Comparison of ENCODE assay signal across 22 cellular contexts in genomic region chr19:2547721-2548120, GRCh38.
DNase-seq lines count a peak whose midpoint lies in the region; ATAC-seq and TF ChIP-seq lines count a peak whose summit lies in the region.
"Had no signal": no experiment of that assay in that cellular context is flagged by ENCODE, and none has a peak within 500 bp of the region (broad histone marks: within the 10 kb centered on the region; RNA-seq: fewer than 3 reads in every experiment).

No MANE protein-coding gene starts in this region.

- peak overlapping the region; percentile 84; the same call in 1 of the 2 replicates for H3K4me2 ChIP-seq in BLaER1

- H3K4me3 ChIP-seq in BLaER1 (no peak overlapping the region), gastrocnemius medialis (no peak overlapping the region)
- H3K4me3 ChIP-seq: hepatocyte, mucosa of descending colon, Peyer's patch had no signal

- CTCF ChIA-PET in activated CD8-positive, alpha-beta T cell treated with anti-CD3 and anti-CD28 coated beads, Interleukin-2, amount 10 ng/mL, durations not matched to agents 7 days and 5 days (lab: Charles Lee), result no interaction called here

- H3K9me3 ChIP-seq in BLaER1 (no peaks in the 10 kb centered on the region), gastrocnemius medialis (no peaks in the 10 kb centered on the region)
- H3K9me3 ChIP-seq: mucosa of descending colon, Peyer's patch had no signal

- in situ Hi-C loops in gastrocnemius medialis (cut with MboI; ENCODE audit: low sequenced_read_pairs in 4 of 4), result loop anchor here in 1 of 4 donors (10.0 kb wide), 1 partner anchor 73 kb away; the partner anchor contains the start of gene GADD45B

- intact Hi-C loops in gastrocnemius medialis (cut with DNase I; ENCODE audit: low total_unique reads), result no loop called here

- peaks cover 94% of the 10 kb centered on the region for H4K20me1 ChIP-seq in BLaER1

- no peaks in the 10 kb centered on the region for H3K9me3 Mint-ChIP-seq in activated CD8-positive, alpha-beta T cell treated with anti-CD3 and anti-CD28 coated beads, Interleukin-2, amount 10 ng/mL, durations not matched to agents 7 days and 5 days (ENCODE audit: insufficient read depth)
- H3K9me3 Mint-ChIP-seq: activated naive CD4-positive, alpha-beta T cell treated with anti-CD3 and anti-CD28 coated beads, Interleukin-2, amount 50 U/mL, for 24 hours; CD4-positive, alpha-beta T cell had no signal

- H3K27ac Mint-ChIP-seq in activated CD8-positive, alpha-beta T cell treated with anti-CD3 and anti-CD28 coated beads, Interleukin-2, amount 10 ng/mL, durations not matched to agents 7 days and 5 days, result no peak overlapping the region
- H3K27ac Mint-ChIP-seq: activated naive CD4-positive, alpha-beta T cell treated with anti-CD3 and anti-CD28 coated beads, Interleukin-2, amount 50 U/mL, for 24 hours; CD4-positive, alpha-beta T cell had no signal

- no peak for TF ChIP-seq CTCF in gastrocnemius medialis (IDR thresholded peaks at IDR 0.05 in 4 of 5, conservative IDR thresholded peaks at IDR 0.05 in 1 of 5)

- ATAC-seq in gastrocnemius medialis (no peak), GM21529 (IDR thresholded peaks at IDR 0.05; ENCODE audit: unreplicated experiment) (no peak), HG03565 (IDR thresholded peaks at IDR 0.05; ENCODE audit: unreplicated experiment) (no peak)
- no peak for ATAC-seq in activated CD8-positive, alpha-beta T cell treated with anti-CD3 and anti-CD28 coated beads, Interleukin-2, amount 10 ng/mL, durations not matched to agents 7 days and 5 days
- ATAC-seq: HCT116, mucosa of descending colon had no signal

- H3K4me3 Mint-ChIP-seq in activated CD8-positive, alpha-beta T cell treated with anti-CD3 and anti-CD28 coated beads, Interleukin-2, amount 10 ng/mL, durations not matched to agents 7 days and 5 days, result no peak overlapping the region
- H3K4me3 Mint-ChIP-seq: activated naive CD4-positive, alpha-beta T cell treated with anti-CD3 and anti-CD28 coated beads, Interleukin-2, amount 50 U/mL, for 24 hours; CD4-positive, alpha-beta T cell had no signal

- peaks cover 39% of the 10 kb centered on the region for H3K36me3 ChIP-seq in BLaER1
- H3K36me3 ChIP-seq in gastrocnemius medialis, result no peaks in the 10 kb centered on the region
- H3K36me3 ChIP-seq: brain microvascular endothelial cell, Peyer's patch had no signal

- no peak for TF ChIP-seq POLR2A in gastrocnemius medialis (IDR thresholded peaks at IDR 0.05)

- peaks cover 59% of the 10 kb centered on the region for H3K4me1 Mint-ChIP-seq in activated CD8-positive, alpha-beta T cell treated with anti-CD3 and anti-CD28 coated beads, Interleukin-2, amount 10 ng/mL, durations not matched to agents 7 days and 5 days (ENCODE audit: low read depth)

- H3K27me3 Mint-ChIP-seq in activated CD8-positive, alpha-beta T cell treated with anti-CD3 and anti-CD28 coated beads, Interleukin-2, amount 10 ng/mL, durations not matched to agents 7 days and 5 days (ENCODE audit: low read depth), result no peaks in the 10 kb centered on the region
- H3K27me3 Mint-ChIP-seq: activated naive CD4-positive, alpha-beta T cell treated with anti-CD3 and anti-CD28 coated beads, Interleukin-2, amount 50 U/mL, for 24 hours; CD4-positive, alpha-beta T cell had no signal

- H3K27ac ChIP-seq in BLaER1 (0 out of 2 replicates have a peak overlapping the region, but pooled peaks have one; percentile 0), angular gyrus (ENCODE audit: low read depth, low read length) (peak overlapping the region; percentile 98), gastrocnemius medialis (peak overlapping the region; percentile 80 to 94 (median 90))
- H3K27ac ChIP-seq: brain microvascular endothelial cell had no signal

- H3K4me1 ChIP-seq in BLaER1 (peaks cover 83% of the 10 kb centered on the region), gastrocnemius medialis (peaks cover 45 to 55% of the 10 kb centered on the region in 2 donors)

- POLR2A ChIA-PET in activated CD8-positive, alpha-beta T cell treated with anti-CD3 and anti-CD28 coated beads, Interleukin-2, amount 10 ng/mL, durations not matched to agents 7 days and 5 days (lab: Charles Lee), result no interaction called here

- no peaks in the 10 kb centered on the region for H3K27me3 ChIP-seq in BLaER1
- no peaks in the 10 kb centered on the region for H3K27me3 ChIP-seq in gastrocnemius medialis
- H3K27me3 ChIP-seq: brain microvascular endothelial cell, hepatocyte, Peyer's patch had no signal

- no peaks in the 10 kb centered on the region for H3K36me3 Mint-ChIP-seq in activated CD8-positive, alpha-beta T cell treated with anti-CD3 and anti-CD28 coated beads, Interleukin-2, amount 10 ng/mL, durations not matched to agents 7 days and 5 days (ENCODE audit: low read depth)
- H3K36me3 Mint-ChIP-seq: activated naive CD4-positive, alpha-beta T cell treated with anti-CD3 and anti-CD28 coated beads, Interleukin-2, amount 50 U/mL, for 24 hours had no signal

- DNase-seq in islet precursor cell (peak; percentile 40), gastrocnemius medialis (no peak), NCI-H226 (no peak)
- no peak for DNase-seq in activated CD8-positive, alpha-beta T cell treated with anti-CD3 and anti-CD28 coated beads, Interleukin-2, amount 10 ng/mL, durations not matched to agents 7 days and 5 days
- DNase-seq: ACHN; activated CD4-positive, alpha-beta T cell treated with anti-CD3 and anti-CD28 coated beads, Interleukin-2, amount 50 U/mL, for 1 hour; brain microvascular endothelial cell; CD4-positive, alpha-beta T cell; effector CD8-positive, alpha-beta T cell; NCI-H1417 treated with DMSO at 0.1 percent for 48 hours; NCI-H2171; NCI-H774; stimulated activated CD4-positive, alpha-beta T cell treated with anti-CD3 and anti-CD28 coated beads, Interleukin-4, amount 100 ng/mL, for 4 hours had no signal

- H3K9ac ChIP-seq in BLaER1, result no peak overlapping the region

Comparison
In these comparisons a context has a peak if more than half of its experiments do, and no peak if none do; other contexts are left out.
1. H3K27ac ChIP-seq: peak in every context shown above with its lines; median percentile 98 in angular gyrus; 90 in gastrocnemius medialis; 0 in BLaER1.